ENCODE assay signal across 22 cellular contexts in the genomic region with DNA sequence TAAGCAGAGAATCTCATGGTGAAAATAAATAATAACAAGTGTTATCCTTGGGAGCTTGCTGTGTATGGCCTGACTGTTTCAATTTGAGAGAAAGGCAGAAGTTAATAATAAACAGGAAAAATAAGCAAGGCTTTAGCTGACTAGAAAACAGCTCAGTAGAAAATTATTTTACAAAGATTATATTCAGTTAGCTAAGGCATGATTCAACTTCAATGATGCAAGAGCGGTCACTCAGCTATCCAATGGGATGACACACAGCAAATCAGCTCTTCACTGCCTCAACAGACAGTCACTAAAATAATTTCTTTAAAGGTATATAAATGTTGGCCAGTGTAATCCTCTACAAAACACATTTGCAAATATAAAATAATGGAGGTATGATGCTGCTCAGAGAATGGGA. TPM values are rescaled to one million over a fixed set of nuclear protein-coding genes. Genes with fewer than 3 reads are reported as not detected.
DNase-seq lines count a peak whose midpoint lies in the region; ATAC-seq and TF ChIP-seq lines count a peak whose summit lies in the region.
"Had no signal": no experiment of that assay in that cellular context is flagged by ENCODE, and none has a peak within 500 bp of the region (broad histone marks: within the 10 kb centered on the region; RNA-seq: fewer than 3 reads in every experiment).

No MANE protein-coding gene starts in this region.

- no peak overlapping the region for H3K4me3 ChIP-seq in CD8-positive, alpha-beta memory T cell (ENCODE audit: low read length)
- no peak overlapping the region for H3K4me3 ChIP-seq in hepatocyte
- H3K4me3 ChIP-seq: body of pancreas, dorsolateral prefrontal cortex, right lobe of liver, thoracic aorta had no signal

- no peak overlapping the region for H2AFZ ChIP-seq in hepatocyte

- H3K36me3 Mint-ChIP-seq in activated CD4-positive, alpha-beta memory T cell treated with anti-CD3 and anti-CD28 coated beads, Interleukin-2, amount 10 ng/mL, durations not matched to agents 7 days and 5 days (ENCODE audit: low read depth) = peaks cover 18% of the 10 kb centered on the region
- H3K36me3 Mint-ChIP-seq in activated CD4-positive, alpha-beta memory T cell treated with anti-CD3 and anti-CD28 coated beads for 36 hours = peaks cover 16% of the 10 kb centered on the region
- H3K36me3 Mint-ChIP-seq in WTC11 = peaks cover 30% of the 10 kb centered on the region
- peaks cover 7 to 56% (median 25%) of the 10 kb centered on the region in 3 donors for H3K36me3 Mint-ChIP-seq in CD8-positive, alpha-beta memory T cell

- H3K9me3 Mint-ChIP-seq in activated CD4-positive, alpha-beta memory T cell treated with anti-CD3 and anti-CD28 coated beads, Interleukin-2, amount 10 ng/mL, durations not matched to agents 7 days and 5 days = no peaks in the 10 kb centered on the region
- no peaks in the 10 kb centered on the region for H3K9me3 Mint-ChIP-seq in activated CD4-positive, alpha-beta memory T cell treated with anti-CD3 and anti-CD28 coated beads for 36 hours
- H3K9me3 Mint-ChIP-seq in WTC11 = peaks cover 11% of the 10 kb centered on the region
- H3K9me3 Mint-ChIP-seq in CD8-positive, alpha-beta memory T cell = no peaks in the 10 kb centered on the region
- H3K9me3 Mint-ChIP-seq: CD8-positive, alpha-beta T cell; mesothelial cell of epicardium had no signal

- POLR2A ChIA-PET in activated CD4-positive, alpha-beta memory T cell treated with anti-CD3 and anti-CD28 coated beads, Interleukin-2, amount 10 ng/mL, durations not matched to agents 7 days and 5 days (lab: Charles Lee) = no interaction called here
- POLR2A ChIA-PET in activated CD4-positive, alpha-beta memory T cell treated with anti-CD3 and anti-CD28 coated beads for 36 hours (lab: Charles Lee) = no interaction called here
- POLR2A ChIA-PET in WTC11 (lab: Charles Lee) = interaction anchor here (0.6 kb wide), 1 partner anchor 79 kb away, joined by 3 read pairs; no protein-coding TSS in a partner anchor
- POLR2A ChIA-PET in CD8-positive, alpha-beta memory T cell (lab: Charles Lee) = no interaction called here

- H3K36me3 ChIP-seq in CD8-positive, alpha-beta memory T cell (ENCODE audit: insufficient read depth, low read length) = peaks cover 5% of the 10 kb centered on the region
- no peaks in the 10 kb centered on the region for H3K36me3 ChIP-seq in hepatocyte (replicated peaks; ENCODE audit: insufficient read depth, low read depth)

- ATAC-seq in WTC11 (no peak), esophagus mucosa (no peak), HG03196 (IDR thresholded peaks at IDR 0.05; ENCODE audit: unreplicated experiment) (no peak)
- ATAC-seq: activated CD4-positive, CD25-positive, alpha-beta regulatory T cell treated with anti-CD3 and anti-CD28 coated beads, Interleukin-2, amount 50 U/mL, for 24 hours; body of pancreas; CD8-positive, alpha-beta T cell had no signal

- H3K27me3 Mint-ChIP-seq in activated CD4-positive, alpha-beta memory T cell treated with anti-CD3 and anti-CD28 coated beads, Interleukin-2, amount 10 ng/mL, durations not matched to agents 7 days and 5 days = no peaks in the 10 kb centered on the region
- H3K27me3 Mint-ChIP-seq in activated CD4-positive, alpha-beta memory T cell treated with anti-CD3 and anti-CD28 coated beads for 36 hours = no peaks in the 10 kb centered on the region
- no peaks in the 10 kb centered on the region; the same call in 1 of the 2 replicates for H3K27me3 Mint-ChIP-seq in WTC11 (ENCODE audit: low read depth)
- H3K27me3 Mint-ChIP-seq in CD8-positive, alpha-beta memory T cell = no peaks in the 10 kb centered on the region

- H3K4me2 ChIP-seq in hepatocyte = no peak overlapping the region

- H3K79me2 ChIP-seq in hepatocyte = no peaks in the 10 kb centered on the region

- H3K27ac Mint-ChIP-seq in activated CD4-positive, alpha-beta memory T cell treated with anti-CD3 and anti-CD28 coated beads, Interleukin-2, amount 10 ng/mL, durations not matched to agents 7 days and 5 days = peak overlapping the region; percentile 9
- H3K27ac Mint-ChIP-seq in activated CD4-positive, alpha-beta memory T cell treated with anti-CD3 and anti-CD28 coated beads for 36 hours = no peak overlapping the region
- peak overlapping the region; percentile 96; the same call in 1 of the 2 replicates for H3K27ac Mint-ChIP-seq in WTC11
- H3K27ac Mint-ChIP-seq in CD8-positive, alpha-beta memory T cell = peak overlapping the region in 1 of 8 donors; percentile 12
- H3K27ac Mint-ChIP-seq: CD8-positive, alpha-beta T cell; mesothelial cell of epicardium had no signal

- CTCF ChIA-PET in activated CD4-positive, alpha-beta memory T cell treated with anti-CD3 and anti-CD28 coated beads, Interleukin-2, amount 10 ng/mL, durations not matched to agents 7 days and 5 days (lab: Charles Lee) = interaction anchor here (1.1 kb wide), 1 partner anchor 24 kb away, joined by 4 read pairs; no protein-coding TSS in a partner anchor
- CTCF ChIA-PET in activated CD4-positive, alpha-beta memory T cell treated with anti-CD3 and anti-CD28 coated beads for 36 hours (lab: Charles Lee) = interaction anchor here (1.3 kb wide), 1 partner anchor 38 kb away, joined by 4 read pairs; the partner anchor contains the start of genes SAMD15 and TMED8
- CTCF ChIA-PET in WTC11 (lab: Charles Lee) = interaction anchor here (2.9 kb wide), 1 partner anchor 23 kb away, joined by 8 read pairs; no protein-coding TSS in a partner anchor
- CTCF ChIA-PET in CD8-positive, alpha-beta memory T cell (lab: Charles Lee) = no interaction called here

- H3K9me3 ChIP-seq in CD8-positive, alpha-beta memory T cell (ENCODE audit: low read length) = no peaks in the 10 kb centered on the region
- no peaks in the 10 kb centered on the region for H3K9me3 ChIP-seq in hepatocyte (ENCODE audit: low read depth)
- H3K9me3 ChIP-seq: body of pancreas, right lobe of liver, thoracic aorta had no signal

- no peak overlapping the region for H3K4me3 Mint-ChIP-seq in activated CD4-positive, alpha-beta memory T cell treated with anti-CD3 and anti-CD28 coated beads, Interleukin-2, amount 10 ng/mL, durations not matched to agents 7 days and 5 days
- H3K4me3 Mint-ChIP-seq in activated CD4-positive, alpha-beta memory T cell treated with anti-CD3 and anti-CD28 coated beads for 36 hours = no peak overlapping the region
- no peak overlapping the region for H3K4me3 Mint-ChIP-seq in WTC11
- no peak overlapping the region for H3K4me3 Mint-ChIP-seq in CD8-positive, alpha-beta memory T cell
- H3K4me3 Mint-ChIP-seq: CD8-positive, alpha-beta T cell; mesothelial cell of epicardium had no signal

- H3K27me3 ChIP-seq in CD8-positive, alpha-beta memory T cell (ENCODE audit: insufficient read depth, low read length, poor library complexity, severe bottlenecking) = no peaks in the 10 kb centered on the region
- H3K27me3 ChIP-seq in hepatocyte = no peaks in the 10 kb centered on the region
- H3K27me3 ChIP-seq: body of pancreas, dorsolateral prefrontal cortex, right lobe of liver had no signal

- no peaks in the 10 kb centered on the region for H3K9me2 ChIP-seq in hepatocyte (replicated peaks; ENCODE audit: insufficient read depth)

- H3K27ac ChIP-seq in CD8-positive, alpha-beta memory T cell (ENCODE audit: low read depth, low read length) = no peak overlapping the region
- H3K27ac ChIP-seq in hepatocyte = no peak overlapping the region
- H3K27ac ChIP-seq: 22Rv1, body of pancreas, dorsolateral prefrontal cortex, right lobe of liver, thoracic aorta had no signal

- intact Hi-C loops in activated CD4-positive, alpha-beta memory T cell treated with anti-CD3 and anti-CD28 coated beads for 36 hours (cut with micrococcal nuclease) = no loop called here

- no peaks in the 10 kb centered on the region for H3K4me1 ChIP-seq in CD8-positive, alpha-beta memory T cell (ENCODE audit: insufficient read depth, low read length)
- peaks cover 35% of the 10 kb centered on the region for H3K4me1 ChIP-seq in hepatocyte (ENCODE audit: insufficient read depth)
- H3K4me1 ChIP-seq: body of pancreas, right lobe of liver had no signal

- H3K4me1 Mint-ChIP-seq in activated CD4-positive, alpha-beta memory T cell treated with anti-CD3 and anti-CD28 coated beads, Interleukin-2, amount 10 ng/mL, durations not matched to agents 7 days and 5 days = peaks cover 6% of the 10 kb centered on the region
- no peaks in the 10 kb centered on the region for H3K4me1 Mint-ChIP-seq in activated CD4-positive, alpha-beta memory T cell treated with anti-CD3 and anti-CD28 coated beads for 36 hours (ENCODE audit: low read depth)
- peaks cover 82% of the 10 kb centered on the region for H3K4me1 Mint-ChIP-seq in WTC11
- no peaks in the 10 kb centered on the region for H3K4me1 Mint-ChIP-seq in CD8-positive, alpha-beta memory T cell

- no peaks in the 10 kb centered on the region for H4K20me1 ChIP-seq in hepatocyte (ENCODE audit: insufficient read depth, poor library complexity, severe bottlenecking)

- 96% methylated on average over 1 of the region's 1 CpG for WGBS in hepatocyte (ENCODE audit: low lambda C conversion rate, missing lambda C conversion rate)

- DNase-seq in activated CD4-positive, alpha-beta memory T cell treated with anti-CD3 and anti-CD28 coated beads, Interleukin-2, amount 10 ng/mL, durations not matched to agents 7 days and 5 days = no peak
- DNase-seq in activated CD4-positive, alpha-beta memory T cell treated with anti-CD3 and anti-CD28 coated beads for 36 hours = no peak
- no peak for DNase-seq in WTC11 (ENCODE audit: low spot score)
- peak; percentile 73 for DNase-seq in fibroblast of peridontal ligament (ENCODE audit: extremely low read depth)
- no peak for DNase-seq in CD8-positive, alpha-beta memory T cell
- DNase-seq in hepatocyte (ENCODE audit: low spot score) = no peak
- DNase-seq: activated CD8-positive, alpha-beta memory T cell treated with anti-CD3 and anti-CD28 coated beads, Interleukin-2, amount 50 U/mL, for 4 hours; activated naive CD4-positive, alpha-beta T cell; body of pancreas; CD8-positive, alpha-beta T cell; dorsolateral prefrontal cortex; NCI-H1436; NCI-H446; right lobe of liver; stimulated activated CD4-positive, alpha-beta T cell treated with anti-CD3 and anti-CD28 coated beads, Interleukin-2, amount 100 ng/mL, for 24 hours; T-helper 2 cell had no signal

- no peak for TF ChIP-seq CTCF in WTC11 (IDR thresholded peaks at IDR 0.05)
- TF ChIP-seq CTCF in hepatocyte (IDR thresholded peaks at IDR 0.05; ENCODE audit: poor library complexity) = no peak

RNA-seq across cellular contexts. Expression of gene GSTZ1, which starts 18.6 kb away (rescaled TPM):
- total RNA-seq in activated CD4-positive, alpha-beta memory T cell treated with anti-CD3 and anti-CD28 coated beads, Interleukin-2, amount 10 ng/mL, durations not matched to agents 7 days and 5 days = 10 to 100 TPM; 18.1 to 18.4 TPM
- 10 to 100 TPM; 23.1 to 24.4 TPM for total RNA-seq in activated CD4-positive, alpha-beta memory T cell treated with anti-CD3 and anti-CD28 coated beads for 36 hours
- 35.6 to 40.2 TPM (median 38.2 TPM) in 3 replicates for total RNA-seq in WTC11 (2021)
- total RNA-seq in CD8-positive, alpha-beta memory T cell = 10 to 100 TPM; 16.8 to 20.1 TPM
- 5.4 TPM for polyA plus RNA-seq in CD8-positive, alpha-beta memory T cell
- total RNA-seq in esophagus mucosa = 26.6 TPM
- total RNA-seq in hepatocyte = 34.7 and 37.6 TPM in 2 replicates
- polyA plus RNA-seq in hepatocyte = 23.5 and 23.9 TPM in 2 replicates

RNA-seq across cellular contexts. Expression of gene POMT2, which starts 18.7 kb away (rescaled TPM):
- total RNA-seq in activated CD4-positive, alpha-beta memory T cell treated with anti-CD3 and anti-CD28 coated beads, Interleukin-2, amount 10 ng/mL, durations not matched to agents 7 days and 5 days = 10 to 100 TPM; 10.5 to 16.1 TPM
- 10 to 100 TPM; 12.9 to 13.1 TPM for total RNA-seq in activated CD4-positive, alpha-beta memory T cell treated with anti-CD3 and anti-CD28 coated beads for 36 hours
- total RNA-seq in WTC11 (2021) (31.3 to 38.7 TPM (median 35.2 TPM) in 3 replicates), esophagus mucosa (11.2 TPM), hepatocyte (13.7 and 21.1 TPM in 2 replicates)
- 10 to 100 TPM; 19.0 to 21.6 TPM for total RNA-seq in CD8-positive, alpha-beta memory T cell
- polyA plus RNA-seq in CD8-positive, alpha-beta memory T cell = 1.7 TPM
- polyA plus RNA-seq in hepatocyte = 28.7 and 39.3 TPM in 2 replicates

RNA-seq across cellular contexts. Expression of gene TMED8, which starts 37.5 kb away (rescaled TPM):
- 10 to 100 TPM; 21.2 to 22.2 TPM for total RNA-seq in activated CD4-positive, alpha-beta memory T cell treated with anti-CD3 and anti-CD28 coated beads, Interleukin-2, amount 10 ng/mL, durations not matched to agents 7 days and 5 days
- total RNA-seq in activated CD4-positive, alpha-beta memory T cell treated with anti-CD3 and anti-CD28 coated beads for 36 hours = 10 to 100 TPM; 26.9 to 27.8 TPM
- total RNA-seq in WTC11 (2021) (12.8 to 14.2 TPM (median 13.4 TPM) in 3 replicates), esophagus mucosa (4.6 TPM), hepatocyte (15.8 and 16.0 TPM in 2 replicates)
- total RNA-seq in CD8-positive, alpha-beta memory T cell = 10 to 100 TPM; 20.9 to 22.2 TPM
- 3.2 TPM for polyA plus RNA-seq in CD8-positive, alpha-beta memory T cell
- 4.0 and 4.2 TPM in 2 replicates for polyA plus RNA-seq in hepatocyte

RNA-seq across cellular contexts. Expression of gene SAMD15, which starts 37.8 kb away (rescaled TPM):
- total RNA-seq in activated CD4-positive, alpha-beta memory T cell treated with anti-CD3 and anti-CD28 coated beads, Interleukin-2, amount 10 ng/mL, durations not matched to agents 7 days and 5 days = under 1 TPM in 1 of 2 experiments, not detected in 1; 0.25 TPM
- under 1 TPM in 1 of 2 experiments, not detected in 1; 0.38 TPM for total RNA-seq in activated CD4-positive, alpha-beta memory T cell treated with anti-CD3 and anti-CD28 coated beads for 36 hours
- total RNA-seq in WTC11 (2021) = 0.27 to 0.42 TPM (median 0.30 TPM) in 3 replicates
- total RNA-seq in CD8-positive, alpha-beta memory T cell = 1 to 10 TPM in 1 of 2 experiments, under 1 TPM in 1; 0.83 to 1.0 TPM
- 0.08 TPM for polyA plus RNA-seq in CD8-positive, alpha-beta memory T cell
- 0.88 TPM for total RNA-seq in esophagus mucosa
- total RNA-seq in hepatocyte = 0.90 and 1.2 TPM in 2 replicates
- 0.51 and 2.2 TPM in 2 replicates for polyA plus RNA-seq in hepatocyte
